In genomic region chr1:16204634-16205332, GRCh38 we compare ENCODE assay signal across 8 cellular contexts. TPM values are rescaled to one million over a fixed set of nuclear protein-coding genes. Genes with fewer than 3 reads are reported as not detected.
DNase-seq lines count a peak whose midpoint lies in the region; ATAC-seq and TF ChIP-seq lines count a peak whose summit lies in the region.

No MANE protein-coding gene starts in this region.

- H2BK12ac ChIP-seq in neuronal stem cell (ENCODE audit: low read length): no peak overlapping the region

- H2AFZ ChIP-seq in neuronal stem cell (ENCODE audit: low read length): no peak overlapping the region

- H4K8ac ChIP-seq in neuronal stem cell (ENCODE audit: low read depth, low read length): no peak overlapping the region

- no peak overlapping the region for H3K27ac ChIP-seq in body of pancreas
- H3K27ac ChIP-seq in neuronal stem cell (replicated peaks; ENCODE audit: low read length): no peak overlapping the region

- H3K4ac ChIP-seq in neuronal stem cell (ENCODE audit: low read length): no peak overlapping the region

- H2BK5ac ChIP-seq in neuronal stem cell (ENCODE audit: low read length): no peak overlapping the region

- 82 to 88% methylated on average over 6 to 12 of the region's 12 CpGs for WGBS in body of pancreas, 2 donors
- no CpG with 5 or more reads among the region's 12 CpGs for WGBS in neuronal stem cell (ENCODE audit: extremely low coverage in 2 of 2, insufficient read length in 2 of 2, insufficient replicate concordance in 1 of 2), 2 donors

- H3K4me3 ChIP-seq in body of pancreas (no peak overlapping the region), neuronal stem cell (ENCODE audit: low read length in 2 of 2) (no peak overlapping the region)

- H3K9me3 ChIP-seq in body of pancreas: no peaks in the 10 kb centered on the region
- H3K9me3 ChIP-seq in neuronal stem cell (replicated peaks in 1 of 2; ENCODE audit: control insufficient read depth in 2 of 2, insufficient read depth in 1 of 2, low read depth in 1 of 2, low read length in 2 of 2): no peaks in the 10 kb centered on the region

- no peaks in the 10 kb centered on the region for H3K27me3 ChIP-seq in body of pancreas
- no peaks in the 10 kb centered on the region for H3K27me3 ChIP-seq in neuronal stem cell (ENCODE audit: control insufficient read depth in 3 of 3, insufficient read depth in 3 of 3, low read depth in 1 of 3, low read length in 3 of 3)

- TF ChIP-seq CTCF in body of pancreas (IDR thresholded peaks at IDR 0.05): peak in 6 of 7 experiments; percentile 15 to 49 (median 32)

- H2AK5ac ChIP-seq in neuronal stem cell (ENCODE audit: low read depth, low read length): no peak overlapping the region

- H3K4me1 ChIP-seq in body of pancreas (peaks cover 31% of the 10 kb centered on the region), neuronal stem cell (ENCODE audit: control insufficient read depth in 2 of 2, insufficient read depth in 1 of 2, low read depth in 1 of 2, low read length in 2 of 2) (peaks cover 0 to 10% of the 10 kb centered on the region in 2 donors)

- H3K36me3 ChIP-seq in body of pancreas (replicated peaks in 1 of 2; ENCODE audit: insufficient read depth in 1 of 2, low read depth in 2 of 2) (no peaks in the 10 kb centered on the region), neuronal stem cell (replicated peaks in 1 of 2; ENCODE audit: control insufficient read depth in 2 of 2, insufficient read depth in 2 of 2, low read length in 2 of 2) (peaks cover 4% of the 10 kb centered on the region in 2 donors)

- H3K4me2 ChIP-seq in neuronal stem cell (ENCODE audit: insufficient read depth, low read length, poor library complexity, severe bottlenecking): no peak overlapping the region

- ATAC-seq in body of pancreas: no peak
- no peak for ATAC-seq in GM18517 (IDR thresholded peaks at IDR 0.05; ENCODE audit: unreplicated experiment)

- intact Hi-C loops in body of pancreas (cut with DNase I): no loop called here

- TF ChIP-seq POLR2A in body of pancreas (IDR thresholded peaks at IDR 0.05): no peak

- H3K14ac ChIP-seq in neuronal stem cell (ENCODE audit: low read length): no peak overlapping the region

- H3K9ac ChIP-seq in neuronal stem cell (ENCODE audit: low read depth, low read length, poor library complexity): peak overlapping the region; percentile 17

- no peak overlapping the region for H2BK15ac ChIP-seq in neuronal stem cell (ENCODE audit: low read length)

- peak overlapping the region; percentile 16 for H3K23ac ChIP-seq in neuronal stem cell (ENCODE audit: low read depth, low read length, poor library complexity)

- no peaks in the 10 kb centered on the region for H3K79me1 ChIP-seq in neuronal stem cell (ENCODE audit: low read depth, low read length)

- DNase-seq in NCI-H446 treated with DMSO at 0.1 percent for 48 hours (lab: John Stamatoyannopoulos, UW): peak; percentile 5
- DNase-seq in NCI-H446 (lab: John Stamatoyannopoulos, UW): no peak
- DNase-seq in NCI-H748 (lab: John Stamatoyannopoulos, UW; ENCODE audit: unreplicated experiment): peak; percentile 29
- peak; percentile 50 to 73 (median 57) for DNase-seq in body of pancreas
- no peak for DNase-seq in neuronal stem cell (ENCODE audit: low spot score)
- DNase-seq in EL: no peak
- no peak for DNase-seq in mesenteric fat pad (ENCODE audit: low spot score)

- no peak overlapping the region for H3K18ac ChIP-seq in neuronal stem cell (ENCODE audit: low read length)

- no peak overlapping the region for H2BK120ac ChIP-seq in neuronal stem cell (ENCODE audit: low read depth, low read length)

- H4K91ac ChIP-seq in neuronal stem cell (ENCODE audit: low read depth, low read length, poor library complexity): no peak overlapping the region

RNA-seq across cellular contexts. Expression of gene ARHGEF19, which starts 7.7 kb away (rescaled TPM):
- total RNA-seq in body of pancreas (10 to 100 TPM; 15.3 to 31.3 TPM), mesenteric fat pad (6.7 TPM)
- polyA plus RNA-seq in neuronal stem cell (2013, experiment 1 of 2): 14.7 TPM
- polyA plus RNA-seq in neuronal stem cell (2013, experiment 2 of 2): 14.8 TPM

RNA-seq across cellular contexts. Expression of gene CPLANE2, which starts 32.2 kb away (rescaled TPM):
- total RNA-seq in body of pancreas (1 to 10 TPM; 3.6 TPM), mesenteric fat pad (1.9 TPM)
- 4.3 TPM for polyA plus RNA-seq in neuronal stem cell (2013, experiment 1 of 2)
- polyA plus RNA-seq in neuronal stem cell (2013, experiment 2 of 2): 5.2 TPM

RNA-seq across cellular contexts. Expression of gene EPHA2, which starts 48.9 kb away (rescaled TPM):
- total RNA-seq in body of pancreas: 10 to 100 TPM; 19.5 to 26.7 TPM
- 74.6 TPM for polyA plus RNA-seq in neuronal stem cell (2013, experiment 1 of 2)
- 73.7 TPM for polyA plus RNA-seq in neuronal stem cell (2013, experiment 2 of 2)
- total RNA-seq in mesenteric fat pad: 17.6 TPM

Comparison
In these comparisons a context has a peak if more than half of its experiments do, and no peak if none do; other contexts are left out.
1. DNase-seq: peak in NCI-H446 treated with DMSO at 0.1 percent for 48 hours (single experiment), NCI-H748 (single experiment) and body of pancreas (4 of 4); none in NCI-H446 (0 of 2), neuronal stem cell (single experiment), EL (single experiment) and mesenteric fat pad (single experiment).